ENCODE assay signal across 8 cellular contexts in genomic region chr1:13749543-13750307, GRCh38. TPM values are rescaled to one million over a fixed set of nuclear protein-coding genes. Genes with fewer than 3 reads are reported as not detected.
DNase-seq lines count a peak whose midpoint lies in the region; ATAC-seq lines count a peak whose summit lies in the region.

No MANE protein-coding gene starts in this region.

- H3K27ac Mint-ChIP-seq in CD4-positive, CD25-positive, alpha-beta regulatory T cell, result peak overlapping the region; percentile 95 to 98 (median 97)
- peak overlapping the region; percentile 90 for H3K27ac Mint-ChIP-seq in dendritic cell treated with granulocyte-macrophage colony-stimulating factor and Interleukin-4, amounts not matched to agents 40 ng/mL and 50 ng/mL, for 4 days
- peak overlapping the region; percentile 96 for H3K27ac Mint-ChIP-seq in memory B cell

- peaks cover 40 to 67% (median 61%) of the 10 kb centered on the region in 4 donors for H3K4me1 Mint-ChIP-seq in CD4-positive, CD25-positive, alpha-beta regulatory T cell
- H3K4me1 Mint-ChIP-seq in dendritic cell treated with granulocyte-macrophage colony-stimulating factor and Interleukin-4, amounts not matched to agents 40 ng/mL and 50 ng/mL, for 4 days (ENCODE audit: low read depth), result peaks cover 59% of the 10 kb centered on the region
- H3K4me1 Mint-ChIP-seq in memory B cell, result peaks cover 53% of the 10 kb centered on the region

- peaks cover 9% of the 10 kb centered on the region for H3K27me3 Mint-ChIP-seq in CD4-positive, CD25-positive, alpha-beta regulatory T cell
- no peaks in the 10 kb centered on the region for H3K27me3 Mint-ChIP-seq in dendritic cell treated with granulocyte-macrophage colony-stimulating factor and Interleukin-4, amounts not matched to agents 40 ng/mL and 50 ng/mL, for 4 days
- no peaks in the 10 kb centered on the region for H3K27me3 Mint-ChIP-seq in memory B cell

- H3K9me3 Mint-ChIP-seq in CD4-positive, CD25-positive, alpha-beta regulatory T cell, result peaks cover 0 to 3% (median 0%) of the 10 kb centered on the region in 7 donors
- no peaks in the 10 kb centered on the region for H3K9me3 Mint-ChIP-seq in dendritic cell treated with granulocyte-macrophage colony-stimulating factor and Interleukin-4, amounts not matched to agents 40 ng/mL and 50 ng/mL, for 4 days
- no peaks in the 10 kb centered on the region for H3K9me3 Mint-ChIP-seq in memory B cell

- peak overlapping the region; percentile 83 for H3K27ac ChIP-seq in CD4-positive, CD25-positive, alpha-beta regulatory T cell (ENCODE audit: insufficient read depth, low read length, poor library complexity, severe bottlenecking)

- peak overlapping the region; percentile 94 to 98 (median 98) for H3K4me3 Mint-ChIP-seq in CD4-positive, CD25-positive, alpha-beta regulatory T cell
- peak overlapping the region; percentile 96 for H3K4me3 Mint-ChIP-seq in dendritic cell treated with granulocyte-macrophage colony-stimulating factor and Interleukin-4, amounts not matched to agents 40 ng/mL and 50 ng/mL, for 4 days
- peak overlapping the region; percentile 97 for H3K4me3 Mint-ChIP-seq in memory B cell

- peaks cover 22% of the 10 kb centered on the region for H3K36me3 Mint-ChIP-seq in CD4-positive, CD25-positive, alpha-beta regulatory T cell
- H3K36me3 Mint-ChIP-seq in dendritic cell treated with granulocyte-macrophage colony-stimulating factor and Interleukin-4, amounts not matched to agents 40 ng/mL and 50 ng/mL, for 4 days (ENCODE audit: low read depth), result peaks cover 38% of the 10 kb centered on the region
- H3K36me3 Mint-ChIP-seq in memory B cell, result peaks cover 24% of the 10 kb centered on the region

- H3K27me3 ChIP-seq in CD4-positive, CD25-positive, alpha-beta regulatory T cell (ENCODE audit: control insufficient read depth, insufficient read depth, low read length), result no peaks in the 10 kb centered on the region

- peak; percentile 8 to 18 for ATAC-seq in CD4-positive, CD25-positive, alpha-beta regulatory T cell (ENCODE audit: low read depth in 2 of 2)
- peak; percentile 15 for ATAC-seq in GM19468 (IDR thresholded peaks at IDR 0.05; ENCODE audit: extremely low read depth, unreplicated experiment)
- ATAC-seq in memory B cell (ENCODE audit: low read depth), result peak; percentile 10

- H3K9me3 ChIP-seq in CD4-positive, CD25-positive, alpha-beta regulatory T cell (ENCODE audit: control insufficient read depth in 2 of 2, low read length in 2 of 2), result no peaks in the 10 kb centered on the region

- peaks cover 20% of the 10 kb centered on the region for H3K36me3 ChIP-seq in CD4-positive, CD25-positive, alpha-beta regulatory T cell (ENCODE audit: control insufficient read depth, insufficient read depth, low read length)

- peaks cover 58% of the 10 kb centered on the region for H3K4me1 ChIP-seq in CD4-positive, CD25-positive, alpha-beta regulatory T cell (ENCODE audit: control insufficient read depth, insufficient read depth, low read length, poor library complexity, severe bottlenecking)

- intact Hi-C loops in dendritic cell treated with granulocyte-macrophage colony-stimulating factor and Interleukin-4, amounts not matched to agents 40 ng/mL and 50 ng/mL, for 4 days (cut with micrococcal nuclease), result loop anchor here (2.0 to 5.0 kb wide), 4 partner anchors 33 to 61 kb away; partner anchors contain the start of gene PRDM2

- peak overlapping the region; percentile 94 for H3K4me3 ChIP-seq in CD4-positive, CD25-positive, alpha-beta regulatory T cell (ENCODE audit: low read depth, low read length)

- DNase-seq in CD4-positive, CD25-positive, alpha-beta regulatory T cell, result peak in 2 of 3 donors; percentile 52 to 64
- DNase-seq in HT-29 (ENCODE audit: low spot score) (peak; percentile 44), UCSD-AML1 (lab: John Stamatoyannopoulos, UW; ENCODE audit: unreplicated experiment) (peak; percentile 53), memory B cell (ENCODE audit: low spot score in 2 of 2) (peak in 1 of 2 donors; percentile 62), NCI-H187 (lab: John Stamatoyannopoulos, UW) (no peak)
- DNase-seq in stimulated activated CD8-positive, alpha-beta memory T cell treated with anti-CD3 and anti-CD28 coated beads, Interleukin-7, amount 100 ng/mL, for 48 hours (ENCODE audit: extremely low read depth in 1 of 2, low read depth in 1 of 2), result peak; percentile 22 to 28

RNA-seq across cellular contexts. Expression of gene PRDM2, which starts 49.7 kb away (rescaled TPM):
- 221 TPM for total RNA-seq in CD4-positive, CD25-positive, alpha-beta regulatory T cell
- polyA plus RNA-seq in CD4-positive, CD25-positive, alpha-beta regulatory T cell, result 10 to 100 TPM; 16.8 to 20.9 (median 18.9) TPM
- 4.9 and 8.5 TPM in 2 replicates for total RNA-seq in HT-29 (2014; rRNA removed; shearing (Covaris generic))

Comparison
In these comparisons a context has a peak if more than half of its experiments do, and no peak if none do; other contexts are left out.
1. DNase-seq: peak in CD4-positive, CD25-positive, alpha-beta regulatory T cell (2 of 3), HT-29 (single experiment), UCSD-AML1 (single experiment) and stimulated activated CD8-positive, alpha-beta memory T cell treated with anti-CD3 and anti-CD28 coated beads, Interleukin-7, amount 100 ng/mL, for 48 hours (2 of 2); none in NCI-H187 (0 of 2).
2. RNA of gene PRDM2, which starts 49.7 kb away (total RNA-seq): 221 TPM in CD4-positive, CD25-positive, alpha-beta regulatory T cell (single experiment); 4.9 to 8.5 TPM in HT-29; every median in the first group is over 10 times any median in the second.
3. Peak in every context shown above with its lines, with median percentiles within 50 percentile points of each other: ATAC-seq, H3K27ac Mint-ChIP-seq and H3K4me3 Mint-ChIP-seq.